In genomic region chr10:3106908-3107425, GRCh38 we compare ENCODE assay signal across 11 cellular contexts. TPM values are rescaled to one million over a fixed set of nuclear protein-coding genes. Genes with fewer than 3 reads are reported as not detected.
DNase-seq lines count a peak whose midpoint lies in the region; ATAC-seq and TF ChIP-seq lines count a peak whose summit lies in the region.
"Had no signal": no experiment of that assay in that cellular context is flagged by ENCODE, and none has a peak within 500 bp of the region (broad histone marks: within the 10 kb centered on the region; RNA-seq: fewer than 3 reads in every experiment).

No MANE protein-coding gene starts in this region.

- H3K4me3 Mint-ChIP-seq in activated CD8-positive, alpha-beta memory T cell treated with anti-CD3 and anti-CD28 coated beads, Interleukin-2, amount 10 ng/mL, durations not matched to agents 7 days and 5 days: no peak overlapping the region

- in situ Hi-C loops in astrocyte of the cerebellum (cut with HindIII; ENCODE audit: low sequenced_read_pairs): no loop called here

- H3K4me3 ChIP-seq in AG09309 (ENCODE audit: control insufficient read depth, low read depth, low read length): no peak overlapping the region; the same call in 1 of the 2 replicates
- peak overlapping the region; percentile 11 for H3K4me3 ChIP-seq in astrocyte of the cerebellum (ENCODE audit: low read depth, low read length)
- no peak overlapping the region for H3K4me3 ChIP-seq in skeletal muscle cell (ENCODE audit: low read depth, low read length)

- H3K36me3 Mint-ChIP-seq in activated CD8-positive, alpha-beta memory T cell treated with anti-CD3 and anti-CD28 coated beads, Interleukin-2, amount 10 ng/mL, durations not matched to agents 7 days and 5 days: peaks cover 67% of the 10 kb centered on the region

- DNase-seq in AG09309 (ENCODE audit: low read depth) (peak; percentile 48), astrocyte of the cerebellum (ENCODE audit: low read depth) (no peak), fibroblast of the conjunctiva (ENCODE audit: low read depth) (peak; percentile 26), skeletal muscle cell (ENCODE audit: low read depth) (peak; percentile 29), hepatic stellate cell (ENCODE audit: low spot score) (no peak), DMS79 treated with DMSO at 0.1 percent for 48 hours (lab: John Stamatoyannopoulos, UW) (no peak)
- DNase-seq in activated CD8-positive, alpha-beta memory T cell treated with anti-CD3 and anti-CD28 coated beads, Interleukin-2, amount 10 ng/mL, durations not matched to agents 7 days and 5 days: no peak
- DNase-seq: BE2C, NCI-H2227 treated with DMSO at 0.1 percent for 48 hours had no signal

- no peak for ATAC-seq in GM21619 (IDR thresholded peaks at IDR 0.05; ENCODE audit: unreplicated experiment)
- no peak for ATAC-seq in activated CD8-positive, alpha-beta memory T cell treated with anti-CD3 and anti-CD28 coated beads, Interleukin-2, amount 10 ng/mL, durations not matched to agents 7 days and 5 days
- ATAC-seq: Panc1 had no signal

- no peaks in the 10 kb centered on the region for H3K9me3 Mint-ChIP-seq in activated CD8-positive, alpha-beta memory T cell treated with anti-CD3 and anti-CD28 coated beads, Interleukin-2, amount 10 ng/mL, durations not matched to agents 7 days and 5 days (ENCODE audit: low read depth)

- TF ChIP-seq CTCF in AG09309 (IDR thresholded peaks at IDR 0.05; ENCODE audit: control insufficient read depth, insufficient read depth, low read depth, low read length, missing control alignments): no peak
- no peak for TF ChIP-seq CTCF in astrocyte of the cerebellum (IDR thresholded peaks at IDR 0.05; ENCODE audit: low read depth, low read length, missing control alignments)

- no peaks in the 10 kb centered on the region for H3K27me3 Mint-ChIP-seq in activated CD8-positive, alpha-beta memory T cell treated with anti-CD3 and anti-CD28 coated beads, Interleukin-2, amount 10 ng/mL, durations not matched to agents 7 days and 5 days

- peaks cover 4% of the 10 kb centered on the region for H3K4me1 Mint-ChIP-seq in activated CD8-positive, alpha-beta memory T cell treated with anti-CD3 and anti-CD28 coated beads, Interleukin-2, amount 10 ng/mL, durations not matched to agents 7 days and 5 days

- no peak overlapping the region for H3K27ac Mint-ChIP-seq in activated CD8-positive, alpha-beta memory T cell treated with anti-CD3 and anti-CD28 coated beads, Interleukin-2, amount 10 ng/mL, durations not matched to agents 7 days and 5 days

- CTCF ChIA-PET in activated CD8-positive, alpha-beta memory T cell treated with anti-CD3 and anti-CD28 coated beads, Interleukin-2, amount 10 ng/mL, durations not matched to agents 7 days and 5 days (lab: Charles Lee): no interaction called here

RNA-seq across cellular contexts. Expression of gene PFKP, which starts 39.6 kb away (rescaled TPM):
- 100 to 1,000 TPM; 230 to 262 TPM for total RNA-seq in activated CD8-positive, alpha-beta memory T cell treated with anti-CD3 and anti-CD28 coated beads, Interleukin-2, amount 10 ng/mL, durations not matched to agents 7 days and 5 days

Comparison
In these comparisons a context has a peak if more than half of its experiments do, and no peak if none do; other contexts are left out.
1. DNase-seq: peak in AG09309 (single experiment), fibroblast of the conjunctiva (single experiment) and skeletal muscle cell (single experiment); none in astrocyte of the cerebellum (single experiment), activated CD8-positive, alpha-beta memory T cell treated with anti-CD3 and anti-CD28 coated beads, Interleukin-2, amount 10 ng/mL, durations not matched to agents 7 days and 5 days (single experiment), hepatic stellate cell (single experiment) and DMS79 treated with DMSO at 0.1 percent for 48 hours (single experiment).